ENCODE assay signal across 10 cellular contexts in genomic region chr7:106480161-106480579, GRCh38.
DNase-seq lines count a peak whose midpoint lies in the region; ATAC-seq and FAIRE-seq lines count a peak whose summit lies in the region.
"Had no signal": no experiment of that assay in that cellular context is flagged by ENCODE, and none has a peak within 500 bp of the region (broad histone marks: within the 10 kb centered on the region; RNA-seq: fewer than 3 reads in every experiment).

No MANE protein-coding gene starts in this region.

- peaks cover 5% of the 10 kb centered on the region for H3K36me3 Mint-ChIP-seq in activated CD8-positive, alpha-beta memory T cell treated with anti-CD3 and anti-CD28 coated beads, Interleukin-2, amount 10 ng/mL, durations not matched to agents 7 days and 5 days
- H3K36me3 Mint-ChIP-seq in stimulated activated effector memory CD8-positive, alpha-beta T cell treated with anti-CD3 and anti-CD28 coated beads, Interleukin-12 subunit alpha, Interleukin-12 subunit beta, amount 100 ng/mL, for 72 hours: no peaks in the 10 kb centered on the region

- no peaks in the 10 kb centered on the region for H3K27me3 ChIP-seq in H7 (ENCODE audit: control insufficient read depth, insufficient read depth, low read length)

- peaks cover 27% of the 10 kb centered on the region for H3K27me3 Mint-ChIP-seq in activated CD8-positive, alpha-beta memory T cell treated with anti-CD3 and anti-CD28 coated beads, Interleukin-2, amount 10 ng/mL, durations not matched to agents 7 days and 5 days

- H3K9me3 Mint-ChIP-seq in activated CD8-positive, alpha-beta memory T cell treated with anti-CD3 and anti-CD28 coated beads, Interleukin-2, amount 10 ng/mL, durations not matched to agents 7 days and 5 days (ENCODE audit: low read depth): no peaks in the 10 kb centered on the region
- H3K9me3 Mint-ChIP-seq in stimulated activated effector memory CD8-positive, alpha-beta T cell treated with anti-CD3 and anti-CD28 coated beads, Interleukin-12 subunit alpha, Interleukin-12 subunit beta, amount 100 ng/mL, for 72 hours: no peaks in the 10 kb centered on the region

- DNase-seq in activated CD8-positive, alpha-beta memory T cell treated with anti-CD3 and anti-CD28 coated beads, Interleukin-2, amount 10 ng/mL, durations not matched to agents 7 days and 5 days: no peak
- DNase-seq in activated CD8-positive, alpha-beta memory T cell treated with anti-CD3 and anti-CD28 coated beads for 24 hours: no peak
- DNase-seq in stimulated activated effector memory CD8-positive, alpha-beta T cell treated with anti-CD3 and anti-CD28 coated beads, Interleukin-12 subunit alpha, Interleukin-12 subunit beta, amount 100 ng/mL, for 72 hours (ENCODE audit: low spot score in 2 of 2): no peak
- DNase-seq in amygdala (lab: John Stamatoyannopoulos, UW) (no peak), RCC 7860 (ENCODE audit: low spot score) (no peak), H7 (no peak)
- DNase-seq: dorsolateral prefrontal cortex; stimulated activated naive CD4-positive, alpha-beta T cell had no signal

- no peak overlapping the region for H3K4me3 Mint-ChIP-seq in activated CD8-positive, alpha-beta memory T cell treated with anti-CD3 and anti-CD28 coated beads, Interleukin-2, amount 10 ng/mL, durations not matched to agents 7 days and 5 days
- no peak overlapping the region for H3K4me3 Mint-ChIP-seq in stimulated activated effector memory CD8-positive, alpha-beta T cell treated with anti-CD3 and anti-CD28 coated beads, Interleukin-12 subunit alpha, Interleukin-12 subunit beta, amount 100 ng/mL, for 72 hours

- no peak overlapping the region for H3K27ac Mint-ChIP-seq in activated CD8-positive, alpha-beta memory T cell treated with anti-CD3 and anti-CD28 coated beads, Interleukin-2, amount 10 ng/mL, durations not matched to agents 7 days and 5 days
- H3K27ac Mint-ChIP-seq in stimulated activated effector memory CD8-positive, alpha-beta T cell treated with anti-CD3 and anti-CD28 coated beads, Interleukin-12 subunit alpha, Interleukin-12 subunit beta, amount 100 ng/mL, for 72 hours: no peak overlapping the region

- no peak overlapping the region for H3K4me3 ChIP-seq in H7 (ENCODE audit: insufficient read depth, low read depth, low read length)
- H3K4me3 ChIP-seq: dorsolateral prefrontal cortex had no signal

- H3K36me3 ChIP-seq in H7 (replicated peaks; ENCODE audit: control insufficient read depth, insufficient read depth, low read length): no peaks in the 10 kb centered on the region

- FAIRE-seq in RCC 7860 (lab: Jason Lieb, UNC): no peak

- peaks cover 17% of the 10 kb centered on the region for H3K4me1 Mint-ChIP-seq in activated CD8-positive, alpha-beta memory T cell treated with anti-CD3 and anti-CD28 coated beads, Interleukin-2, amount 10 ng/mL, durations not matched to agents 7 days and 5 days
- H3K4me1 Mint-ChIP-seq in stimulated activated effector memory CD8-positive, alpha-beta T cell treated with anti-CD3 and anti-CD28 coated beads, Interleukin-12 subunit alpha, Interleukin-12 subunit beta, amount 100 ng/mL, for 72 hours: peaks cover 22% of the 10 kb centered on the region

- ATAC-seq in activated CD8-positive, alpha-beta memory T cell treated with anti-CD3 and anti-CD28 coated beads, Interleukin-2, amount 10 ng/mL, durations not matched to agents 7 days and 5 days: peak; percentile 16
- ATAC-seq in GM21786 (IDR thresholded peaks at IDR 0.05; ENCODE audit: unreplicated experiment) (peak; percentile 71), HG03354 (IDR thresholded peaks at IDR 0.05; ENCODE audit: poor library complexity, severe bottlenecking, unreplicated experiment) (peak; percentile 70)
- ATAC-seq in stimulated activated effector memory CD8-positive, alpha-beta T cell treated with anti-CD3 and anti-CD28 coated beads, Interleukin-12 subunit alpha, Interleukin-12 subunit beta, amount 100 ng/mL, for 72 hours: peak; percentile 87

- CTCF ChIA-PET in activated CD8-positive, alpha-beta memory T cell treated with anti-CD3 and anti-CD28 coated beads, Interleukin-2, amount 10 ng/mL, durations not matched to agents 7 days and 5 days (lab: Charles Lee): no interaction called here

Comparison
In these comparisons a context has a peak if more than half of its experiments do, and no peak if none do; other contexts are left out.
1. ATAC-seq: peak in every context shown above with its lines; median percentile 87 in stimulated activated effector memory CD8-positive, alpha-beta T cell treated with anti-CD3 and anti-CD28 coated beads, Interleukin-12 subunit alpha, Interleukin-12 subunit beta, amount 100 ng/mL, for 72 hours; 71 in GM21786; 70 in HG03354; 16 in activated CD8-positive, alpha-beta memory T cell treated with anti-CD3 and anti-CD28 coated beads, Interleukin-2, amount 10 ng/mL, durations not matched to agents 7 days and 5 days.